Comparison of ENCODE assay signal across 1 cellular context in the genomic region with DNA sequence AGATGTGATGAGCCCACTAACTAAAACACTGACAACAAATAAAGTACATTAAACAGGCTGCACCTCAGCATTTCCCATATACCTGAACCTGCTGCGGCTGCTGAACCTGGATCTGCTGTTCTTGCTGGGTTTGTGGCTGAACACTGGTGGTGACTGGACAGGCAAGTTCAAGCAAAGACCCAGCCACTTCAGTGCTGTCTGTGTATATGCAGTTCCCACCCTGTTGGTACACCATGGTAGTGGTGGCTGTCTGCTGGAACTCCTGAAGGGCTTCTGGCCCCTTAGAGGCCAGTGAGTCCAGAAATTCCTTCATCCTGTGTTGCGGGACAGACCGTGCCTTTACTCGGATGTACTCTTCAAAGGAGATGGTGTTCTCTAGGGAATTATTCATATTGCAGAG.
TF ChIP-seq lines count a peak whose summit lies in the region.

No MANE protein-coding gene starts in this region.

TF ChIP-seq in HCT116, 20 proteins besides CTCF, POLR2A, EP300 and RAD21 (continued from another document):
- TF ChIP-seq, protein P1, sequence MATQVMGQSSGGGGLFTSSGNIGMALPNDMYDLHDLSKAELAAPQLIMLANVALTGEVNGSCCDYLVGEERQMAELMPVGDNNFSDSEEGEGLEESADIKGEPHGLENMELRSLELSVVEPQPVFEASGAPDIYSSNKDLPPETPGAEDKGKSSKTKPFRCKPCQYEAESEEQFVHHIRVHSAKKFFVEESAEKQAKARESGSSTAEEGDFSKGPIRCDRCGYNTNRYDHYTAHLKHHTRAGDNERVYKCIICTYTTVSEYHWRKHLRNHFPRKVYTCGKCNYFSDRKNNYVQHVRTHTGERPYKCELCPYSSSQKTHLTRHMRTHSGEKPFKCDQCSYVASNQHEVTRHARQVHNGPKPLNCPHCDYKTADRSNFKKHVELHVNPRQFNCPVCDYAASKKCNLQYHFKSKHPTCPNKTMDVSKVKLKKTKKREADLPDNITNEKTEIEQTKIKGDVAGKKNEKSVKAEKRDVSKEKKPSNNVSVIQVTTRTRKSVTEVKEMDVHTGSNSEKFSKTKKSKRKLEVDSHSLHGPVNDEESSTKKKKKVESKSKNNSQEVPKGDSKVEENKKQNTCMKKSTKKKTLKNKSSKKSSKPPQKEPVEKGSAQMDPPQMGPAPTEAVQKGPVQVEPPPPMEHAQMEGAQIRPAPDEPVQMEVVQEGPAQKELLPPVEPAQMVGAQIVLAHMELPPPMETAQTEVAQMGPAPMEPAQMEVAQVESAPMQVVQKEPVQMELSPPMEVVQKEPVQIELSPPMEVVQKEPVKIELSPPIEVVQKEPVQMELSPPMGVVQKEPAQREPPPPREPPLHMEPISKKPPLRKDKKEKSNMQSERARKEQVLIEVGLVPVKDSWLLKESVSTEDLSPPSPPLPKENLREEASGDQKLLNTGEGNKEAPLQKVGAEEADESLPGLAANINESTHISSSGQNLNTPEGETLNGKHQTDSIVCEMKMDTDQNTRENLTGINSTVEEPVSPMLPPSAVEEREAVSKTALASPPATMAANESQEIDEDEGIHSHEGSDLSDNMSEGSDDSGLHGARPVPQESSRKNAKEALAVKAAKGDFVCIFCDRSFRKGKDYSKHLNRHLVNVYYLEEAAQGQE (IDR thresholded peaks at IDR 0.05; ENCODE audit: low read depth), result no peak
- TF ChIP-seq ZFX (IDR thresholded peaks at IDR 0.05), result no peak
